In the genomic region with DNA sequence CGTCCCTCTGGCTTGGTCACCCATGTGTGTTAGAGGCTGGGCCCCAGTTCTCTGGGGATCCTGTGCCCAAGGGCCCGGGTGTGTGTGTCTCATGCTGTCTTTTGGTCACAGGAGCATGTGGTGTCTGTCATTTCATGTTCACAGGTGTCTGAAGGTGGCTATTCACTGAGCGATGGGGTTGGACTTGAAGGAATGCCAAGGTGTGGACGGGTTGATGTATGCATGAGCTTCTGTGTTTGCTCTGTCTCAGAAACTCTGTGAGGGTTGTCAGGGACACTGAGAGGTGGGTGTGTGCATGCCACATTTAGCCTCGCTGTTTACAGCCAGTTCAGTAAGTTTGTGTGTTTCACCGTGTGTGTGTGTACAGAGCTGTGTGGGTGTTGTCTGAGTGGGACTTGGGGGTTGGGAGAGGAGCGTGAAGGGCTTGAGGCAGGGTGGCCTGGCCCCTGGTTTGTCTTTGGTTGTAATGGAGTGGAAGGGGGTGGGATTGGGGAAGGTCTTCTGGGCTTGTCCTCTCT, we compare ENCODE assay signal across 8 cellular contexts. TPM values are rescaled to one million over a fixed set of nuclear protein-coding genes. Genes with fewer than 3 reads are reported as not detected.
DNase-seq lines count a peak whose midpoint lies in the region; ATAC-seq and TF ChIP-seq lines count a peak whose summit lies in the region.

No MANE protein-coding gene starts in this region.

- no peak overlapping the region for H2AFZ ChIP-seq in OCI-LY3 (ENCODE audit: low read depth, low read length)

- no peak overlapping the region for H3K9ac ChIP-seq in OCI-LY3 (ENCODE audit: low read length)
- peak overlapping the region; percentile 85 for H3K9ac ChIP-seq in mucosa of stomach (ENCODE audit: low read length)

- H3K9me3 ChIP-seq in OCI-LY3 (ENCODE audit: insufficient read depth, low read length) (no peaks in the 10 kb centered on the region), ectodermal cell (ENCODE audit: control insufficient read depth, low read length) (no peaks in the 10 kb centered on the region), mucosa of stomach (ENCODE audit: control insufficient read depth, low read length) (no peaks in the 10 kb centered on the region)

- H3K4me3 Mint-ChIP-seq in T-helper 1 cell treated with Interleukin-12 subunit alpha and Interleukin-12 subunit beta and Interleukin-4 antibody, amounts not matched to agents 30 μg/mL and 1 μg/mL, for 36 hours, result peak overlapping the region; percentile 73

- H3K4me3 ChIP-seq in OCI-LY3 (ENCODE audit: low read length) (peak overlapping the region; percentile 83), ectodermal cell (ENCODE audit: insufficient read depth, low read depth, low read length) (peak overlapping the region; percentile 55), mucosa of stomach (ENCODE audit: low read length) (peak overlapping the region; percentile 85)

- no peak for TF ChIP-seq CTCF in OCI-LY3 (IDR thresholded peaks at IDR 0.05; ENCODE audit: low read depth, low read length)

- H3K36me3 Mint-ChIP-seq in T-helper 1 cell treated with Interleukin-12 subunit alpha and Interleukin-12 subunit beta and Interleukin-4 antibody, amounts not matched to agents 30 μg/mL and 1 μg/mL, for 36 hours (ENCODE audit: low read depth), result peaks cover 6% of the 10 kb centered on the region

- no peaks in the 10 kb centered on the region; the same call in 1 of the 2 replicates for H3K27me3 ChIP-seq in OCI-LY3 (ENCODE audit: low read depth, low read length)
- H3K27me3 ChIP-seq in ectodermal cell (ENCODE audit: control insufficient read depth, insufficient read depth, low read length, poor library complexity, severe bottlenecking), result no peaks in the 10 kb centered on the region
- no peaks in the 10 kb centered on the region for H3K27me3 ChIP-seq in mucosa of stomach (ENCODE audit: control insufficient read depth, insufficient read depth, low read length)

- H3K27ac ChIP-seq in OCI-LY3 (ENCODE audit: low read length) (no peak overlapping the region), ectodermal cell (ENCODE audit: insufficient read depth, low read depth, low read length, poor library complexity, severe bottlenecking) (peak overlapping the region; percentile 96)

- peaks cover 18% of the 10 kb centered on the region for H3K27me3 Mint-ChIP-seq in T-helper 1 cell treated with Interleukin-12 subunit alpha and Interleukin-12 subunit beta and Interleukin-4 antibody, amounts not matched to agents 30 μg/mL and 1 μg/mL, for 36 hours (ENCODE audit: low read depth)

- H3K36me3 ChIP-seq in OCI-LY3 (replicated peaks; ENCODE audit: low read depth, low read length) (no peaks in the 10 kb centered on the region), ectodermal cell (ENCODE audit: control insufficient read depth, insufficient read depth, low read length) (peaks cover 18% of the 10 kb centered on the region), mucosa of stomach (ENCODE audit: control insufficient read depth, insufficient read depth, low read length) (peaks cover 9% of the 10 kb centered on the region)

- peaks cover 30% of the 10 kb centered on the region for H3K4me1 ChIP-seq in OCI-LY3 (ENCODE audit: low read length)
- H3K4me1 ChIP-seq in ectodermal cell (ENCODE audit: control insufficient read depth, insufficient read depth, low read length), result peaks cover 20% of the 10 kb centered on the region
- peaks cover 46% of the 10 kb centered on the region for H3K4me1 ChIP-seq in mucosa of stomach (ENCODE audit: control insufficient read depth, insufficient read depth, low read length)

- no peaks in the 10 kb centered on the region for H3K79me2 ChIP-seq in OCI-LY3 (ENCODE audit: low read length)

- peak overlapping the region; percentile 64 for H3K27ac Mint-ChIP-seq in T-helper 1 cell treated with Interleukin-12 subunit alpha and Interleukin-12 subunit beta and Interleukin-4 antibody, amounts not matched to agents 30 μg/mL and 1 μg/mL, for 36 hours

- ATAC-seq in HG03571 (IDR thresholded peaks at IDR 0.05; ENCODE audit: unreplicated experiment), result no peak

- H3K9me3 Mint-ChIP-seq in T-helper 1 cell treated with Interleukin-12 subunit alpha and Interleukin-12 subunit beta and Interleukin-4 antibody, amounts not matched to agents 30 μg/mL and 1 μg/mL, for 36 hours, result no peaks in the 10 kb centered on the region

- H3K4me2 ChIP-seq in OCI-LY3 (ENCODE audit: low read length), result peak overlapping the region; percentile 98

- 22 to 25% methylated on average over 7 of the region's 7 CpGs for WGBS in ectodermal cell, 2 experiments

- no peak for DNase-seq in T-helper 1 cell
- DNase-seq in foreskin melanocyte, result no peak
- no peak for DNase-seq in NK-92 (lab: John Stamatoyannopoulos, UW; ENCODE audit: unreplicated experiment)

- peaks cover 23% of the 10 kb centered on the region for H3K4me1 Mint-ChIP-seq in T-helper 1 cell treated with Interleukin-12 subunit alpha and Interleukin-12 subunit beta and Interleukin-4 antibody, amounts not matched to agents 30 μg/mL and 1 μg/mL, for 36 hours (ENCODE audit: low read depth)

- H4K20me1 ChIP-seq in OCI-LY3 (ENCODE audit: insufficient read depth, low read length), result no peaks in the 10 kb centered on the region

RNA-seq across cellular contexts. Expression of a gene that starts 1.2 kb away (rescaled TPM):
- 199 TPM for polyA plus RNA-seq in ectodermal cell (2013, experiment 1 of 4)
- polyA plus RNA-seq in ectodermal cell (2013, experiment 2 of 4), result 192 TPM
- polyA plus RNA-seq in ectodermal cell (2013, experiment 3 of 4), result 170 TPM
- polyA plus RNA-seq in ectodermal cell (2013, experiment 4 of 4), result 192 TPM

RNA-seq across cellular contexts. Expression of a gene that starts 22.5 kb away (rescaled TPM):
- polyA plus RNA-seq in ectodermal cell (2013, experiment 1 of 4), result 75.3 TPM
- 80.7 TPM for polyA plus RNA-seq in ectodermal cell (2013, experiment 2 of 4)
- 49.6 TPM for polyA plus RNA-seq in ectodermal cell (2013, experiment 3 of 4)
- 60.3 TPM for polyA plus RNA-seq in ectodermal cell (2013, experiment 4 of 4)

RNA-seq across cellular contexts. Expression of a gene that starts 28.5 kb away (rescaled TPM):
- polyA plus RNA-seq in ectodermal cell (2013, experiment 1 of 4), result 93.5 TPM
- 91.2 TPM for polyA plus RNA-seq in ectodermal cell (2013, experiment 2 of 4)
- polyA plus RNA-seq in ectodermal cell (2013, experiment 3 of 4), result 56.0 TPM
- polyA plus RNA-seq in ectodermal cell (2013, experiment 4 of 4), result 65.6 TPM

RNA-seq across cellular contexts. Expression of a gene that starts 46.4 kb away (rescaled TPM):
- not detected for polyA plus RNA-seq in ectodermal cell (2013, experiment 1 of 4)
- not detected for polyA plus RNA-seq in ectodermal cell (2013, experiment 2 of 4)
- polyA plus RNA-seq in ectodermal cell (2013, experiment 3 of 4), result not detected
- not detected for polyA plus RNA-seq in ectodermal cell (2013, experiment 4 of 4)

RNA-seq across cellular contexts. Expression of a gene that starts 55.2 kb away (rescaled TPM):
- 0.11 TPM for polyA plus RNA-seq in ectodermal cell (2013, experiment 1 of 4)
- polyA plus RNA-seq in ectodermal cell (2013, experiment 2 of 4), result 0.23 TPM
- 0.16 TPM for polyA plus RNA-seq in ectodermal cell (2013, experiment 3 of 4)
- polyA plus RNA-seq in ectodermal cell (2013, experiment 4 of 4), result 0.24 TPM
